Comparison of ENCODE assay signal across 8 cellular contexts in the genomic region with DNA sequence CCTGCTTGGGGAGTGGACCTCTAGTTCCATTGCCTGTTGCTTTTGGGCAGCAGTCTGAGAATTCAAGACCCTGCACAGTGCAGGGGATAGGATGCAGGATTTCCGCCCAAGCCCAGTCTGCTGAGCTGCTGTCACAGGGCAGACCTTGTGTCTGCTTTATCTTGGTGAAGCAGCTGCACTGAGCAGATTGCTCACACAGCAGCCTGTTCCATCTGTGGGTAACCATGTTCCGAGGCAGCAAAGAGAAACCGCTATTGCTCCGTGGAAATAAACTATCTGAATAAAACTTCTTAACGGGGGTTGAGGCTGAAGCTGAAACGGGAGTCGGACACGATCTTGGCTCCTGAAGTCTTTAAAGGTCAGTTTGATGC.
DNase-seq lines count a peak whose midpoint lies in the region; ATAC-seq and TF ChIP-seq lines count a peak whose summit lies in the region.

No MANE protein-coding gene starts in this region.

- H3K27ac Mint-ChIP-seq in HFFc6: peak overlapping the region; percentile 55
- H3K27ac Mint-ChIP-seq in activated naive CD8-positive, alpha-beta T cell treated with anti-CD3 and anti-CD28 coated beads, Interleukin-2, amount 10 ng/mL, durations not matched to agents 7 days and 5 days: peak overlapping the region; percentile 98

- H3K9me3 ChIP-seq in right lobe of liver: no peaks in the 10 kb centered on the region

- POLR2A ChIA-PET in activated naive CD8-positive, alpha-beta T cell treated with anti-CD3 and anti-CD28 coated beads, Interleukin-2, amount 10 ng/mL, durations not matched to agents 7 days and 5 days (lab: Charles Lee): interaction anchor here (0.8 to 3.6 kb wide), 9 partner anchors 15 to 252 kb away, joined by 3 to 44 read pairs (median 6); no protein-coding TSS in a partner anchor

- H3K27me3 ChIP-seq in right lobe of liver: no peaks in the 10 kb centered on the region

- WGBS in right lobe of liver (ENCODE audit: insufficient coverage, low coverage, low lambda C conversion rate, missing lambda C conversion rate): 0% methylated on average over 8 of the region's 8 CpGs

- peak; percentile 51; the same call in 2 of the 3 replicates for ATAC-seq in SK-N-SH treated with all-trans-retinoic acid at 6 μM for 48 hours
- peak; percentile 89 for ATAC-seq in activated naive CD8-positive, alpha-beta T cell treated with anti-CD3 and anti-CD28 coated beads, Interleukin-2, amount 10 ng/mL, durations not matched to agents 7 days and 5 days (ENCODE audit: low read depth)
- peak; percentile 51 to 67 (median 52) for ATAC-seq in right lobe of liver

- peaks cover 42% of the 10 kb centered on the region for H3K36me3 Mint-ChIP-seq in HFFc6 (ENCODE audit: low read depth)
- H3K36me3 Mint-ChIP-seq in activated naive CD8-positive, alpha-beta T cell treated with anti-CD3 and anti-CD28 coated beads, Interleukin-2, amount 10 ng/mL, durations not matched to agents 7 days and 5 days: peaks cover 14% of the 10 kb centered on the region

- no peak overlapping the region for H3K4me3 Mint-ChIP-seq in HFFc6
- peak overlapping the region; percentile 80 for H3K4me3 Mint-ChIP-seq in activated naive CD8-positive, alpha-beta T cell treated with anti-CD3 and anti-CD28 coated beads, Interleukin-2, amount 10 ng/mL, durations not matched to agents 7 days and 5 days

- peaks cover 0 to 7% (median 2%) of the 10 kb centered on the region in 4 donors for H3K36me3 ChIP-seq in right lobe of liver

- TF ChIP-seq CTCF in HFFc6 (IDR thresholded peaks at IDR 0.05): no peak
- TF ChIP-seq CTCF in right lobe of liver (IDR thresholded peaks at IDR 0.05): no peak

- peaks cover 0 to 61% (median 9%) of the 10 kb centered on the region in 4 donors for H3K4me1 ChIP-seq in right lobe of liver

- peaks cover 45% of the 10 kb centered on the region for H3K4me1 Mint-ChIP-seq in HFFc6 (ENCODE audit: low read depth)
- peaks cover 54% of the 10 kb centered on the region for H3K4me1 Mint-ChIP-seq in activated naive CD8-positive, alpha-beta T cell treated with anti-CD3 and anti-CD28 coated beads, Interleukin-2, amount 10 ng/mL, durations not matched to agents 7 days and 5 days

- H3K9me3 Mint-ChIP-seq in HFFc6: no peaks in the 10 kb centered on the region
- no peaks in the 10 kb centered on the region for H3K9me3 Mint-ChIP-seq in activated naive CD8-positive, alpha-beta T cell treated with anti-CD3 and anti-CD28 coated beads, Interleukin-2, amount 10 ng/mL, durations not matched to agents 7 days and 5 days

- peak; percentile 55 for TF ChIP-seq POLR2A in right lobe of liver (IDR thresholded peaks at IDR 0.05)

- H3K27me3 Mint-ChIP-seq in HFFc6 (ENCODE audit: insufficient read depth): no peaks in the 10 kb centered on the region
- no peaks in the 10 kb centered on the region for H3K27me3 Mint-ChIP-seq in activated naive CD8-positive, alpha-beta T cell treated with anti-CD3 and anti-CD28 coated beads, Interleukin-2, amount 10 ng/mL, durations not matched to agents 7 days and 5 days

- intact Hi-C loops in right lobe of liver (cut with DNase I): no loop called here

- H3K4me3 ChIP-seq in right lobe of liver: peak overlapping the region; percentile 20 to 52 (median 52)

- DNase-seq in GDM1 (lab: John Stamatoyannopoulos, UW): peak; percentile 91
- DNase-seq in HFFc6: no peak
- DNase-seq in activated naive CD8-positive, alpha-beta T cell treated with anti-CD3 and anti-CD28 coated beads, Interleukin-2, amount 10 ng/mL, durations not matched to agents 7 days and 5 days: peak; percentile 66
- DNase-seq in right lobe of liver: peak; percentile 71 to 75 (median 74)
- DNase-seq in stimulated activated CD8-positive, alpha-beta memory T cell treated with anti-CD3 and anti-CD28 coated beads, Interleukin-12 subunit alpha, Interleukin-12 subunit beta, amount 100 ng/mL, for 4 hours (ENCODE audit: low read depth): peak; percentile 42
- no peak for DNase-seq in HuH-7 (ENCODE audit: low spot score)
- no peak for DNase-seq in ACHN

- in situ Hi-C loops in ACHN (cut with HindIII; ENCODE audit: low pct_ligation_motif_present, low pct_unique_long_range_greater_than_20kb, low sequenced_read_pairs): no loop called here

- peak overlapping the region; percentile 86 to 98 (median 96) for H3K27ac ChIP-seq in right lobe of liver

TF ChIP-seq in SK-N-SH treated with all-trans-retinoic acid at 6 μM for 48 hours, 23 proteins besides CTCF, POLR2A, EP300 and RAD21:
- no peak for TF ChIP-seq ZC3H10 (CRISPR knock-in tag; IDR thresholded peaks at IDR 0.05)
- TF ChIP-seq, protein P1, sequence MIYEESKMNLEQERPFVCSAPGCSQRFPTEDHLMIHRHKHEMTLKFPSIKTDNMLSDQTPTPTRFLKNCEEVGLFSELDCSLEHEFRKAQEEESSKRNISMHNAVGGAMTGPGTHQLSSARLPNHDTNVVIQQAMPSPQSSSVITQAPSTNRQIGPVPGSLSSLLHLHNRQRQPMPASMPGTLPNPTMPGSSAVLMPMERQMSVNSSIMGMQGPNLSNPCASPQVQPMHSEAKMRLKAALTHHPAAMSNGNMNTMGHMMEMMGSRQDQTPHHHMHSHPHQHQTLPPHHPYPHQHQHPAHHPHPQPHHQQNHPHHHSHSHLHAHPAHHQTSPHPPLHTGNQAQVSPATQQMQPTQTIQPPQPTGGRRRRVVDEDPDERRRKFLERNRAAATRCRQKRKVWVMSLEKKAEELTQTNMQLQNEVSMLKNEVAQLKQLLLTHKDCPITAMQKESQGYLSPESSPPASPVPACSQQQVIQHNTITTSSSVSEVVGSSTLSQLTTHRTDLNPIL (CRISPR knock-in tag; IDR thresholded peaks at IDR 0.05; ENCODE audit: low read depth): no peak
- no peak for TF ChIP-seq CSDC2 (CRISPR knock-in tag; IDR thresholded peaks at IDR 0.05)
- TF ChIP-seq ESRRG (CRISPR knock-in tag; IDR thresholded peaks at IDR 0.05): no peak
- TF ChIP-seq, protein P2, sequence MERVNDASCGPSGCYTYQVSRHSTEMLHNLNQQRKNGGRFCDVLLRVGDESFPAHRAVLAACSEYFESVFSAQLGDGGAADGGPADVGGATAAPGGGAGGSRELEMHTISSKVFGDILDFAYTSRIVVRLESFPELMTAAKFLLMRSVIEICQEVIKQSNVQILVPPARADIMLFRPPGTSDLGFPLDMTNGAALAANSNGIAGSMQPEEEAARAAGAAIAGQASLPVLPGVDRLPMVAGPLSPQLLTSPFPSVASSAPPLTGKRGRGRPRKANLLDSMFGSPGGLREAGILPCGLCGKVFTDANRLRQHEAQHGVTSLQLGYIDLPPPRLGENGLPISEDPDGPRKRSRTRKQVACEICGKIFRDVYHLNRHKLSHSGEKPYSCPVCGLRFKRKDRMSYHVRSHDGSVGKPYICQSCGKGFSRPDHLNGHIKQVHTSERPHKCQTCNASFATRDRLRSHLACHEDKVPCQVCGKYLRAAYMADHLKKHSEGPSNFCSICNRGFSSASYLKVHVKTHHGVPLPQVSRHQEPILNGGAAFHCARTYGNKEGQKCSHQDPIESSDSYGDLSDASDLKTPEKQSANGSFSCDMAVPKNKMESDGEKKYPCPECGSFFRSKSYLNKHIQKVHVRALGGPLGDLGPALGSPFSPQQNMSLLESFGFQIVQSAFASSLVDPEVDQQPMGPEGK (CRISPR knock-in tag; IDR thresholded peaks at IDR 0.05; ENCODE audit: borderline replicate concordance): no peak
- no peak for TF ChIP-seq TCF4 (CRISPR knock-in tag; IDR thresholded peaks at IDR 0.05; ENCODE audit: borderline replicate concordance)
- no peak for TF ChIP-seq ISL1 (CRISPR knock-in tag; IDR thresholded peaks at IDR 0.05)
- no peak for TF ChIP-seq ZFP3 (CRISPR knock-in tag; IDR thresholded peaks at IDR 0.05)
- no peak for TF ChIP-seq ZFP30 (CRISPR knock-in tag; IDR thresholded peaks at IDR 0.05)
- TF ChIP-seq ZNF565 (CRISPR knock-in tag; conservative IDR thresholded peaks at IDR 0.05; ENCODE audit: low read depth): no peak
- no peak for TF ChIP-seq GLIS3 (CRISPR knock-in tag; IDR thresholded peaks at IDR 0.05)
- TF ChIP-seq ARNTL (CRISPR knock-in tag; IDR thresholded peaks at IDR 0.05; ENCODE audit: borderline replicate concordance, low read depth): no peak
- no peak for TF ChIP-seq RARB (CRISPR knock-in tag; IDR thresholded peaks at IDR 0.05)
- no peak for TF ChIP-seq ZNF8 (CRISPR knock-in tag; IDR thresholded peaks at IDR 0.05)
- TF ChIP-seq, protein P3, sequence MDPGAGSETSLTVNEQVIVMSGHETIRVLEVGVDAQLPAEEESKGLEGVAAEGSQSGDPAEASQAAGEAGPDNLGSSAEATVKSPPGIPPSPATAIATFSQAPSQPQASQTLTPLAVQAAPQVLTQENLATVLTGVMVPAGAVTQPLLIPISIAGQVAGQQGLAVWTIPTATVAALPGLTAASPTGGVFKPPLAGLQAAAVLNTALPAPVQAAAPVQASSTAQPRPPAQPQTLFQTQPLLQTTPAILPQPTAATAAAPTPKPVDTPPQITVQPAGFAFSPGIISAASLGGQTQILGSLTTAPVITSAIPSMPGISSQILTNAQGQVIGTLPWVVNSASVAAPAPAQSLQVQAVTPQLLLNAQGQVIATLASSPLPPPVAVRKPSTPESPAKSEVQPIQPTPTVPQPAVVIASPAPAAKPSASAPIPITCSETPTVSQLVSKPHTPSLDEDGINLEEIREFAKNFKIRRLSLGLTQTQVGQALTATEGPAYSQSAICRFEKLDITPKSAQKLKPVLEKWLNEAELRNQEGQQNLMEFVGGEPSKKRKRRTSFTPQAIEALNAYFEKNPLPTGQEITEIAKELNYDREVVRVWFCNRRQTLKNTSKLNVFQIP (CRISPR knock-in tag; IDR thresholded peaks at IDR 0.05; ENCODE audit: borderline replicate concordance, low read depth): no peak
- TF ChIP-seq TOX (CRISPR knock-in tag; IDR thresholded peaks at IDR 0.05; ENCODE audit: borderline replicate concordance): no peak

Comparison
In these comparisons a context has a peak if more than half of its experiments do, and no peak if none do; other contexts are left out.
1. DNase-seq: peak in GDM1 (single experiment), activated naive CD8-positive, alpha-beta T cell treated with anti-CD3 and anti-CD28 coated beads, Interleukin-2, amount 10 ng/mL, durations not matched to agents 7 days and 5 days (single experiment), right lobe of liver (3 of 3) and stimulated activated CD8-positive, alpha-beta memory T cell treated with anti-CD3 and anti-CD28 coated beads, Interleukin-12 subunit alpha, Interleukin-12 subunit beta, amount 100 ng/mL, for 4 hours (single experiment); none in HFFc6 (single experiment), HuH-7 (single experiment) and ACHN (single experiment).
2. Peak in every context shown above with its lines, with median percentiles within 50 percentile points of each other: ATAC-seq.